Comparison of ENCODE assay signal across 28 cellular contexts in genomic region chr7:36673703-36674102, GRCh38. TPM values are rescaled to one million over a fixed set of nuclear protein-coding genes. Genes with fewer than 3 reads are reported as not detected.
"Had no signal": no experiment of that assay in that cellular context is flagged by ENCODE, and none has a peak within 500 bp of the region (broad histone marks: within the 10 kb centered on the region; RNA-seq: fewer than 3 reads in every experiment).

No MANE protein-coding gene starts in this region.

- H3K27me3 ChIP-seq: gastrocnemius medialis, neural progenitor cell, testis, uterus had no signal

- H3K27me3 Mint-ChIP-seq: activated B cell treated with CpG ODN at 0.5 μM for 24 hours; activated CD4-positive, alpha-beta T cell treated with anti-CD3 and anti-CD28 coated beads for 36 hours; dendritic cell treated with granulocyte-macrophage colony-stimulating factor and Interleukin-4, amounts not matched to agents 40 ng/mL and 50 ng/mL, for 4 days had no signal

- H3K4me3 Mint-ChIP-seq: activated B cell treated with CpG ODN at 0.5 μM for 24 hours; activated CD4-positive, alpha-beta T cell treated with anti-CD3 and anti-CD28 coated beads for 36 hours; activated naive CD4-positive, alpha-beta T cell treated with anti-CD3 and anti-CD28 coated beads, Interleukin-2, amount 10 ng/mL, durations not matched to agents 7 days and 5 days; brain; dendritic cell treated with granulocyte-macrophage colony-stimulating factor and Interleukin-4, amounts not matched to agents 40 ng/mL and 50 ng/mL, for 4 days; naive B cell; neural progenitor cell; stimulated activated naive B cell treated with anti-CD40 and anti-IgM and Interleukin-4, amounts not matched to agents 10 μg/mL and 1 μg/mL and 100 μg/mL, for 72 hours had no signal

- ATAC-seq: activated CD4-positive, alpha-beta T cell treated with anti-CD3 and anti-CD28 coated beads for 36 hours; esophagus mucosa; gastrocnemius medialis; left cardiac atrium; mucosa of descending colon; sciatic nerve; stimulated activated naive B cell treated with anti-CD40 and anti-IgM and Interleukin-4, amounts not matched to agents 10 μg/mL and 1 μg/mL and 100 μg/mL, for 72 hours had no signal

- DNase-seq: activated B cell treated with CpG ODN at 0.5 μM for 24 hours; activated CD4-positive, alpha-beta T cell treated with anti-CD3 and anti-CD28 coated beads for 36 hours; activated CD4-positive, alpha-beta T cell treated with anti-CD3 and anti-CD28 coated beads, Interleukin-2, amount 50 U/mL, for 4 hours; activated effector memory CD4-positive, alpha-beta T cell treated with anti-CD3 and anti-CD28 coated beads, Interleukin-2, amount 50 U/mL, for 16 hours; activated naive CD4-positive, alpha-beta T cell treated with anti-CD3 and anti-CD28 coated beads, Interleukin-2, amount 10 ng/mL, durations not matched to agents 7 days and 5 days; aorta; caudate nucleus; effector CD4-positive, alpha-beta T cell; gastrocnemius medialis; head of caudate nucleus; hypothalamus; left cardiac atrium; mesendoderm; mucosa of descending colon; naive B cell; stimulated activated CD4-positive, alpha-beta T cell treated with anti-CD3 and anti-CD28 coated beads, Interleukin-15, amount 100 ng/mL, for 24 hours; stimulated activated naive B cell treated with anti-CD40 and anti-IgM and Interleukin-4, amounts not matched to agents 10 μg/mL and 1 μg/mL and 100 μg/mL, for 72 hours; T-helper 1 cell; T-helper 9 cell; testis; uterus had no signal

- FAIRE-seq: islet of Langerhans had no signal

- H3K36me3 ChIP-seq: gastrocnemius medialis, neural progenitor cell, uterus had no signal

- H3K4me3 ChIP-seq: gastrocnemius medialis, mucosa of descending colon, neural progenitor cell, smooth muscle cell, testis, uterus had no signal

- H3K27ac Mint-ChIP-seq: activated B cell treated with CpG ODN at 0.5 μM for 24 hours; activated naive CD4-positive, alpha-beta T cell treated with anti-CD3 and anti-CD28 coated beads, Interleukin-2, amount 10 ng/mL, durations not matched to agents 7 days and 5 days; brain; dendritic cell treated with granulocyte-macrophage colony-stimulating factor and Interleukin-4, amounts not matched to agents 40 ng/mL and 50 ng/mL, for 4 days; naive B cell; neural progenitor cell; stimulated activated naive B cell treated with anti-CD40 and anti-IgM and Interleukin-4, amounts not matched to agents 10 μg/mL and 1 μg/mL and 100 μg/mL, for 72 hours had no signal

- H3K9me3 Mint-ChIP-seq: activated B cell treated with CpG ODN at 0.5 μM for 24 hours; activated naive CD4-positive, alpha-beta T cell treated with anti-CD3 and anti-CD28 coated beads, Interleukin-2, amount 10 ng/mL, durations not matched to agents 7 days and 5 days; brain; dendritic cell treated with granulocyte-macrophage colony-stimulating factor and Interleukin-4, amounts not matched to agents 40 ng/mL and 50 ng/mL, for 4 days; naive B cell; neural progenitor cell had no signal

- H3K36me3 Mint-ChIP-seq: activated naive CD4-positive, alpha-beta T cell treated with anti-CD3 and anti-CD28 coated beads, Interleukin-2, amount 10 ng/mL, durations not matched to agents 7 days and 5 days; brain; naive B cell; neural progenitor cell had no signal

RNA-seq across cellular contexts. Expression of gene AOAH, which starts 50.6 kb away (rescaled TPM):
- total RNA-seq: smooth muscle cell had no signal
- polyA plus RNA-seq: smooth muscle cell had no signal
